ENCODE assay signal across 8 cellular contexts in genomic region chr3:108662141-108662738, GRCh38.
DNase-seq lines count a peak whose midpoint lies in the region; ATAC-seq and FAIRE-seq lines count a peak whose summit lies in the region.

No MANE protein-coding gene starts in this region.

- intact Hi-C loops in left cardiac atrium (cut with DNase I) = loop anchor here (5.0 to 10.0 kb wide), 2 partner anchors 243 to 250 kb away; no protein-coding TSS in a partner anchor

- no peaks in the 10 kb centered on the region for H3K27me3 Mint-ChIP-seq in activated naive CD8-positive, alpha-beta T cell treated with anti-CD3 and anti-CD28 coated beads, Interleukin-2, amount 50 U/mL, for 24 hours

- peak; percentile 83 for FAIRE-seq in RCC 7860 (lab: Jason Lieb, UNC)

- no peak overlapping the region for H3K27ac Mint-ChIP-seq in activated naive CD8-positive, alpha-beta T cell treated with anti-CD3 and anti-CD28 coated beads, Interleukin-2, amount 50 U/mL, for 24 hours

- H3K9me3 Mint-ChIP-seq in activated naive CD8-positive, alpha-beta T cell treated with anti-CD3 and anti-CD28 coated beads, Interleukin-2, amount 50 U/mL, for 24 hours = no peaks in the 10 kb centered on the region

- peaks cover 14% of the 10 kb centered on the region for H3K4me1 Mint-ChIP-seq in activated naive CD8-positive, alpha-beta T cell treated with anti-CD3 and anti-CD28 coated beads, Interleukin-2, amount 50 U/mL, for 24 hours

- peak; percentile 60 for DNase-seq in EL
- DNase-seq in M059J (ENCODE audit: low read depth) = peak; percentile 66
- peak; percentile 58 for DNase-seq in RCC 7860 (ENCODE audit: low spot score)
- DNase-seq in activated naive CD8-positive, alpha-beta T cell treated with anti-CD3 and anti-CD28 coated beads, Interleukin-2, amount 50 U/mL, for 24 hours = peak; percentile 33
- DNase-seq in left cardiac atrium = no peak
- peak; percentile 44 for DNase-seq in skeletal muscle cell (ENCODE audit: low read depth)

- H3K4me3 ChIP-seq in skeletal muscle cell (ENCODE audit: low read depth, low read length) = no peak overlapping the region

- ATAC-seq in GM21576 (IDR thresholded peaks at IDR 0.05; ENCODE audit: unreplicated experiment) (peak; percentile 75), left cardiac atrium (peak; percentile 67 to 70), HG03139 (IDR thresholded peaks at IDR 0.05; ENCODE audit: unreplicated experiment) (no peak)
- ATAC-seq in activated naive CD8-positive, alpha-beta T cell treated with anti-CD3 and anti-CD28 coated beads, Interleukin-2, amount 50 U/mL, for 24 hours = peak; percentile 43

- peaks cover 3% of the 10 kb centered on the region for H3K36me3 Mint-ChIP-seq in activated naive CD8-positive, alpha-beta T cell treated with anti-CD3 and anti-CD28 coated beads, Interleukin-2, amount 50 U/mL, for 24 hours (ENCODE audit: low read depth)

- no peak overlapping the region for H3K4me3 Mint-ChIP-seq in activated naive CD8-positive, alpha-beta T cell treated with anti-CD3 and anti-CD28 coated beads, Interleukin-2, amount 50 U/mL, for 24 hours
